In genomic region chr1:27074175-27074780, GRCh38 we compare ENCODE assay signal across 15 cellular contexts.
DNase-seq lines count a peak whose midpoint lies in the region; ATAC-seq, FAIRE-seq and TF ChIP-seq lines count a peak whose summit lies in the region.
"Had no signal": no experiment of that assay in that cellular context is flagged by ENCODE, and none has a peak within 500 bp of the region (broad histone marks: within the 10 kb centered on the region; RNA-seq: fewer than 3 reads in every experiment).

No MANE protein-coding gene starts in this region.

- no peak overlapping the region for H3K27ac Mint-ChIP-seq in stimulated activated naive CD8-positive, alpha-beta T cell treated with anti-CD3 and anti-CD28 coated beads, Interleukin-15, amount 100 ng/mL, for 72 hours
- H3K27ac Mint-ChIP-seq: activated naive CD4-positive, alpha-beta T cell treated with anti-CD3 and anti-CD28 coated beads for 36 hours; GM23338; memory B cell had no signal

- ATAC-seq in stimulated activated naive CD8-positive, alpha-beta T cell treated with anti-CD3 and anti-CD28 coated beads, Interleukin-15, Interleukin-2, amounts not matched to agents 100 U/mL and 50 U/mL, for 24 hours, result peak; percentile 40
- ATAC-seq in stimulated activated naive CD8-positive, alpha-beta T cell treated with anti-CD3 and anti-CD28 coated beads, Interleukin-15, amount 100 ng/mL, for 72 hours, result no peak
- ATAC-seq in gastroesophageal sphincter (peak; percentile 31), HG03095 (IDR thresholded peaks at IDR 0.05; ENCODE audit: unreplicated experiment) (no peak)
- ATAC-seq: GM23338 had no signal

- no peaks in the 10 kb centered on the region for H3K9me3 ChIP-seq in gastroesophageal sphincter

- no peak for TF ChIP-seq EP300 in gastroesophageal sphincter (IDR thresholded peaks at IDR 0.05)

- H3K36me3 ChIP-seq in gastroesophageal sphincter, result no peaks in the 10 kb centered on the region

- no peak overlapping the region for H3K27ac ChIP-seq in gastroesophageal sphincter

- TF ChIP-seq POLR2A in gastroesophageal sphincter (IDR thresholded peaks at IDR 0.05), result no peak

- FAIRE-seq in RCC 7860 (lab: Jason Lieb, UNC), result no peak

- no peaks in the 10 kb centered on the region for H3K9me3 Mint-ChIP-seq in stimulated activated naive CD8-positive, alpha-beta T cell treated with anti-CD3 and anti-CD28 coated beads, Interleukin-15, amount 100 ng/mL, for 72 hours
- H3K9me3 Mint-ChIP-seq: activated naive CD4-positive, alpha-beta T cell treated with anti-CD3 and anti-CD28 coated beads for 36 hours; GM23338; memory B cell had no signal

- no peaks in the 10 kb centered on the region for H3K27me3 Mint-ChIP-seq in stimulated activated naive CD8-positive, alpha-beta T cell treated with anti-CD3 and anti-CD28 coated beads, Interleukin-15, amount 100 ng/mL, for 72 hours

- no peak overlapping the region for H3K4me3 Mint-ChIP-seq in stimulated activated naive CD8-positive, alpha-beta T cell treated with anti-CD3 and anti-CD28 coated beads, Interleukin-15, amount 100 ng/mL, for 72 hours
- H3K4me3 Mint-ChIP-seq: activated naive CD4-positive, alpha-beta T cell treated with anti-CD3 and anti-CD28 coated beads for 36 hours; GM23338; memory B cell had no signal

- no peaks in the 10 kb centered on the region for H3K4me1 ChIP-seq in gastroesophageal sphincter

- H3K4me3 ChIP-seq in gastroesophageal sphincter, result no peak overlapping the region
- H3K4me3 ChIP-seq: GM23338 had no signal

- TF ChIP-seq CTCF in gastroesophageal sphincter (IDR thresholded peaks at IDR 0.05), result no peak

- 73 to 80% methylated on average over 1 to 2 of the region's 3 CpGs for WGBS in gastroesophageal sphincter (ENCODE audit: low coverage in 1 of 2), 2 donors

- no peaks in the 10 kb centered on the region for H3K27me3 ChIP-seq in gastroesophageal sphincter

- DNase-seq in stimulated activated naive CD8-positive, alpha-beta T cell treated with anti-CD3 and anti-CD28 coated beads, Interleukin-15, Interleukin-2, amounts not matched to agents 100 U/mL and 50 U/mL, for 24 hours, result no peak
- no peak for DNase-seq in stimulated activated naive CD8-positive, alpha-beta T cell treated with anti-CD3 and anti-CD28 coated beads, Interleukin-15, amount 100 ng/mL, for 72 hours
- DNase-seq in RCC 7860 (ENCODE audit: low spot score) (peak; percentile 51), SHP77 (lab: John Stamatoyannopoulos, UW) (no peak)
- DNase-seq in activated CD8-positive, alpha-beta memory T cell treated with anti-CD3 and anti-CD28 coated beads for 24 hours, result no peak
- DNase-seq in stimulated activated CD4-positive, alpha-beta T cell treated with anti-CD3 and anti-CD28 coated beads, Interleukin-1b, Interleukin-23, amount 100 ng/mL, for 48 hours, result no peak
- DNase-seq: activated naive CD4-positive, alpha-beta T cell treated with anti-CD3 and anti-CD28 coated beads for 36 hours; caudate nucleus; NCI-H1105; NCI-H510A; RPMI8226 had no signal

- peaks cover 6% of the 10 kb centered on the region for H3K4me1 Mint-ChIP-seq in stimulated activated naive CD8-positive, alpha-beta T cell treated with anti-CD3 and anti-CD28 coated beads, Interleukin-15, amount 100 ng/mL, for 72 hours
- H3K4me1 Mint-ChIP-seq: memory B cell had no signal

Comparison
In these comparisons a context has a peak if more than half of its experiments do, and no peak if none do; other contexts are left out.
1. ATAC-seq: peak in stimulated activated naive CD8-positive, alpha-beta T cell treated with anti-CD3 and anti-CD28 coated beads, Interleukin-15, Interleukin-2, amounts not matched to agents 100 U/mL and 50 U/mL, for 24 hours (single experiment) and gastroesophageal sphincter (single experiment); none in stimulated activated naive CD8-positive, alpha-beta T cell treated with anti-CD3 and anti-CD28 coated beads, Interleukin-15, amount 100 ng/mL, for 72 hours (single experiment) and HG03095 (single experiment).